ENCODE assay signal across 1 cellular context in the genomic region with DNA sequence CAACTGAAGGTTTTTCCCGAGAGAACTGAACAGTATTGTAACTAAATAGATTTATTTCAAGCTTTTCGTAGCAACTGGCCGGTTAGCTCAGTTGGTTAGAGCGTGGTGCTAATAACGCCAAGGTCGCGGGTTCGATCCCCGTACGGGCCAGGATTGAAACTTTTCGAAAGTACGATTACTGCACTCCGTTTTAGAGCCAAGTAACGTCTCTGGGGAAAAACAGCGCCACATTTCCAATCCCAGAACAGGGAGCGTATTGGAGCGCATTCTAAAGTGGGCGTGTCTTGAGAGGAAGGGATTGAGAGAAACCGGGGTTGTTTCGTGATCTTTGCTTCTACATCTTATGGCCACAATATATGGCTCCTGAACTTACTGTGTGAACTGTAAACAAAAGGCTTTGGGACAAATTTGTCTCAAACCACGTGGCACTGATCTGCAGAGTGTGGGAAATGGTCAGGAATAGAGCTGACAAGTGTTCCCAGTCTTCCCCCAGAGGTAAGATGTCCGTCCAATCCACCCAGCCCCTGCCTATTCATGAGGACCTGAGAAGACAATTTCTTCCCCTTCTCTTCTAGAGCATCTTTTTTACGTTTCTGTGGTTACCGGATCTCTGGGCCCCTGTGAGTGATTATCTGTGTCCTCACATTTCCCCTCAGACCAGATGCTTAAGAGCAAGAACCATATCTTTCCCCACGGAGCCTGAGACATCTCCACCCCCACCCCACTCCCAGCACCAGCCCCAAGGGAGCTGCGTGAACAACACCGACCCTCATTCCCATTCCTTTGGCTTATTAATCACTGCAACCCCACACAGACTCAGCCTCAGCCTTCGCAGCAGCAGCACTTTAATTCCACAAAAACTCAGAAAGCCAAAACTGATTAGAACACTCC.
TF ChIP-seq lines count a peak whose summit lies in the region.

No MANE protein-coding gene starts in this region.

TF ChIP-seq in HepG2, 621 proteins besides CTCF, POLR2A, EP300 and RAD21 (continued from another document and continues in another):
- TF ChIP-seq, protein P1, sequence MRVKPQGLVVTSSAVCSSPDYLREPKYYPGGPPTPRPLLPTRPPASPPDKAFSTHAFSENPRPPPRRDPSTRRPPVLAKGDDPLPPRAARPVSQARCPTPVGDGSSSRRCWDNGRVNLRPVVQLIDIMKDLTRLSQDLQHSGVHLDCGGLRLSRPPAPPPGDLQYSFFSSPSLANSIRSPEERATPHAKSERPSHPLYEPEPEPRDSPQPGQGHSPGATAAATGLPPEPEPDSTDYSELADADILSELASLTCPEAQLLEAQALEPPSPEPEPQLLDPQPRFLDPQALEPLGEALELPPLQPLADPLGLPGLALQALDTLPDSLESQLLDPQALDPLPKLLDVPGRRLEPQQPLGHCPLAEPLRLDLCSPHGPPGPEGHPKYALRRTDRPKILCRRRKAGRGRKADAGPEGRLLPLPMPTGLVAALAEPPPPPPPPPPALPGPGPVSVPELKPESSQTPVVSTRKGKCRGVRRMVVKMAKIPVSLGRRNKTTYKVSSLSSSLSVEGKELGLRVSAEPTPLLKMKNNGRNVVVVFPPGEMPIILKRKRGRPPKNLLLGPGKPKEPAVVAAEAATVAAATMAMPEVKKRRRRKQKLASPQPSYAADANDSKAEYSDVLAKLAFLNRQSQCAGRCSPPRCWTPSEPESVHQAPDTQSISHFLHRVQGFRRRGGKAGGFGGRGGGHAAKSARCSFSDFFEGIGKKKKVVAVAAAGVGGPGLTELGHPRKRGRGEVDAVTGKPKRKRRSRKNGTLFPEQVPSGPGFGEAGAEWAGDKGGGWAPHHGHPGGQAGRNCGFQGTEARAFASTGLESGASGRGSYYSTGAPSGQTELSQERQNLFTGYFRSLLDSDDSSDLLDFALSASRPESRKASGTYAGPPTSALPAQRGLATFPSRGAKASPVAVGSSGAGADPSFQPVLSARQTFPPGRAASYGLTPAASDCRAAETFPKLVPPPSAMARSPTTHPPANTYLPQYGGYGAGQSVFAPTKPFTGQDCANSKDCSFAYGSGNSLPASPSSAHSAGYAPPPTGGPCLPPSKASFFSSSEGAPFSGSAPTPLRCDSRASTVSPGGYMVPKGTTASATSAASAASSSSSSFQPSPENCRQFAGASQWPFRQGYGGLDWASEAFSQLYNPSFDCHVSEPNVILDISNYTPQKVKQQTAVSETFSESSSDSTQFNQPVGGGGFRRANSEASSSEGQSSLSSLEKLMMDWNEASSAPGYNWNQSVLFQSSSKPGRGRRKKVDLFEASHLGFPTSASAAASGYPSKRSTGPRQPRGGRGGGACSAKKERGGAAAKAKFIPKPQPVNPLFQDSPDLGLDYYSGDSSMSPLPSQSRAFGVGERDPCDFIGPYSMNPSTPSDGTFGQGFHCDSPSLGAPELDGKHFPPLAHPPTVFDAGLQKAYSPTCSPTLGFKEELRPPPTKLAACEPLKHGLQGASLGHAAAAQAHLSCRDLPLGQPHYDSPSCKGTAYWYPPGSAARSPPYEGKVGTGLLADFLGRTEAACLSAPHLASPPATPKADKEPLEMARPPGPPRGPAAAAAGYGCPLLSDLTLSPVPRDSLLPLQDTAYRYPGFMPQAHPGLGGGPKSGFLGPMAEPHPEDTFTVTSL (CRISPR knock-in tag; IDR thresholded peaks at IDR 0.05; ENCODE audit: borderline replicate concordance): no peak
- TF ChIP-seq KDM3A (CRISPR knock-in tag; IDR thresholded peaks at IDR 0.05; ENCODE audit: low read depth) (0 out of 2 replicates have a peak, but pooled peaks have one; percentile 46), CREB1 (IDR thresholded peaks at IDR 0.05) (no peak), CREB1 (CRISPR knock-in tag; IDR thresholded peaks at IDR 0.05) (peak; percentile 72), ZFP36 (IDR thresholded peaks at IDR 0.05; ENCODE audit: borderline replicate concordance, low read depth, low read length, partially characterized antibody) (no peak), PHB2 (IDR thresholded peaks at IDR 0.05; ENCODE audit: partially characterized antibody) (no peak), PAWR (CRISPR knock-in tag; IDR thresholded peaks at IDR 0.05; ENCODE audit: borderline replicate concordance) (no peak), ZNF678 (CRISPR knock-in tag; IDR thresholded peaks at IDR 0.05) (0 out of 2 replicates have a peak, but pooled peaks have one; percentile 33), FOXK1 (CRISPR knock-in tag; IDR thresholded peaks at IDR 0.05; ENCODE audit: borderline replicate concordance, low read depth) (peak; percentile 53; the same call in 1 of the 2 replicates), SMAD3 (CRISPR knock-in tag; IDR thresholded peaks at IDR 0.05) (peak; percentile 50; the same call in 1 of the 2 replicates), CBFB (CRISPR knock-in tag; IDR thresholded peaks at IDR 0.05) (peak; percentile 62; the same call in 1 of the 2 replicates), EED (CRISPR knock-in tag; IDR thresholded peaks at IDR 0.05) (no peak), ZNF333 (CRISPR knock-in tag; IDR thresholded peaks at IDR 0.05; ENCODE audit: borderline replicate concordance) (no peak), NKX3-1 (CRISPR knock-in tag; IDR thresholded peaks at IDR 0.05) (peak; percentile 73; the same call in 1 of the 2 replicates), ZBTB38 (CRISPR knock-in tag; IDR thresholded peaks at IDR 0.05) (no peak), GATAD2A (CRISPR knock-in tag; IDR thresholded peaks at IDR 0.05) (peak; percentile 76)
- TF ChIP-seq, protein P2, sequence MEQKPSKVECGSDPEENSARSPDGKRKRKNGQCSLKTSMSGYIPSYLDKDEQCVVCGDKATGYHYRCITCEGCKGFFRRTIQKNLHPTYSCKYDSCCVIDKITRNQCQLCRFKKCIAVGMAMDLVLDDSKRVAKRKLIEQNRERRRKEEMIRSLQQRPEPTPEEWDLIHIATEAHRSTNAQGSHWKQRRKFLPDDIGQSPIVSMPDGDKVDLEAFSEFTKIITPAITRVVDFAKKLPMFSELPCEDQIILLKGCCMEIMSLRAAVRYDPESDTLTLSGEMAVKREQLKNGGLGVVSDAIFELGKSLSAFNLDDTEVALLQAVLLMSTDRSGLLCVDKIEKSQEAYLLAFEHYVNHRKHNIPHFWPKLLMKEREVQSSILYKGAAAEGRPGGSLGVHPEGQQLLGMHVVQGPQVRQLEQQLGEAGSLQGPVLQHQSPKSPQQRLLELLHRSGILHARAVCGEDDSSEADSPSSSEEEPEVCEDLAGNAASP (CRISPR knock-in tag; IDR thresholded peaks at IDR 0.05; ENCODE audit: borderline replicate concordance): 0 out of 2 replicates have a peak, but pooled peaks have one; percentile 55
- TF ChIP-seq, protein P3, sequence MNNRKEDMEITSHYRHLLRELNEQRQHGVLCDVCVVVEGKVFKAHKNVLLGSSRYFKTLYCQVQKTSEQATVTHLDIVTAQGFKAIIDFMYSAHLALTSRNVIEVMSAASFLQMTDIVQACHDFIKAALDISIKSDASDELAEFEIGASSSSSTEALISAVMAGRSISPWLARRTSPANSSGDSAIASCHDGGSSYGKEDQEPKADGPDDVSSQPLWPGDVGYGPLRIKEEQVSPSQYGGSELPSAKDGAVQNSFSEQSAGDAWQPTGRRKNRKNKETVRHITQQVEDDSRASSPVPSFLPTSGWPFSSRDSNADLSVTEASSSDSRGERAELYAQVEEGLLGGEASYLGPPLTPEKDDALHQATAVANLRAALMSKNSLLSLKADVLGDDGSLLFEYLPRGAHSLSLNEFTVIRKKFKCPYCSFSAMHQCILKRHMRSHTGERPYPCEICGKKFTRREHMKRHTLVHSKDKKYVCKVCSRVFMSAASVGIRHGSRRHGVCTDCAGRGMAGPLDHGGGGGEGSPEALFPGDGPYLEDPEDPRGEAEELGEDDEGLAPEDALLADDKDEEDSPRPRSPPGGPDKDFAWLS (CRISPR knock-in tag; IDR thresholded peaks at IDR 0.05; ENCODE audit: borderline replicate concordance): no peak
- TF ChIP-seq, protein P4, sequence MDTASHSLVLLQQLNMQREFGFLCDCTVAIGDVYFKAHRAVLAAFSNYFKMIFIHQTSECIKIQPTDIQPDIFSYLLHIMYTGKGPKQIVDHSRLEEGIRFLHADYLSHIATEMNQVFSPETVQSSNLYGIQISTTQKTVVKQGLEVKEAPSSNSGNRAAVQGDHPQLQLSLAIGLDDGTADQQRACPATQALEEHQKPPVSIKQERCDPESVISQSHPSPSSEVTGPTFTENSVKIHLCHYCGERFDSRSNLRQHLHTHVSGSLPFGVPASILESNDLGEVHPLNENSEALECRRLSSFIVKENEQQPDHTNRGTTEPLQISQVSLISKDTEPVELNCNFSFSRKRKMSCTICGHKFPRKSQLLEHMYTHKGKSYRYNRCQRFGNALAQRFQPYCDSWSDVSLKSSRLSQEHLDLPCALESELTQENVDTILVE (CRISPR knock-in tag; IDR thresholded peaks at IDR 0.05): peak; percentile 89; the same call in 1 of the 2 replicates
- TF ChIP-seq, protein P5, sequence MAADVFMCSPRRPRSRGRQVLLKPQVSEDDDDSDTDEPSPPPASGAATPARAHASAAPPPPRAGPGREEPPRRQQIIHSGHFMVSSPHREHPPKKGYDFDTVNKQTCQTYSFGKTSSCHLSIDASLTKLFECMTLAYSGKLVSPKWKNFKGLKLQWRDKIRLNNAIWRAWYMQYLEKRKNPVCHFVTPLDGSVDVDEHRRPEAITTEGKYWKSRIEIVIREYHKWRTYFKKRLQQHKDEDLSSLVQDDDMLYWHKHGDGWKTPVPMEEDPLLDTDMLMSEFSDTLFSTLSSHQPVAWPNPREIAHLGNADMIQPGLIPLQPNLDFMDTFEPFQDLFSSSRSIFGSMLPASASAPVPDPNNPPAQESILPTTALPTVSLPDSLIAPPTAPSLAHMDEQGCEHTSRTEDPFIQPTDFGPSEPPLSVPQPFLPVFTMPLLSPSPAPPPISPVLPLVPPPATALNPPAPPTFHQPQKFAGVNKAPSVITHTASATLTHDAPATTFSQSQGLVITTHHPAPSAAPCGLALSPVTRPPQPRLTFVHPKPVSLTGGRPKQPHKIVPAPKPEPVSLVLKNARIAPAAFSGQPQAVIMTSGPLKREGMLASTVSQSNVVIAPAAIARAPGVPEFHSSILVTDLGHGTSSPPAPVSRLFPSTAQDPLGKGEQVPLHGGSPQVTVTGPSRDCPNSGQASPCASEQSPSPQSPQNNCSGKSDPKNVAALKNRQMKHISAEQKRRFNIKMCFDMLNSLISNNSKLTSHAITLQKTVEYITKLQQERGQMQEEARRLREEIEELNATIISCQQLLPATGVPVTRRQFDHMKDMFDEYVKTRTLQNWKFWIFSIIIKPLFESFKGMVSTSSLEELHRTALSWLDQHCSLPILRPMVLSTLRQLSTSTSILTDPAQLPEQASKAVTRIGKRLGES (CRISPR knock-in tag; IDR thresholded peaks at IDR 0.05; ENCODE audit: borderline replicate concordance): no peak
- TF ChIP-seq, protein P6, sequence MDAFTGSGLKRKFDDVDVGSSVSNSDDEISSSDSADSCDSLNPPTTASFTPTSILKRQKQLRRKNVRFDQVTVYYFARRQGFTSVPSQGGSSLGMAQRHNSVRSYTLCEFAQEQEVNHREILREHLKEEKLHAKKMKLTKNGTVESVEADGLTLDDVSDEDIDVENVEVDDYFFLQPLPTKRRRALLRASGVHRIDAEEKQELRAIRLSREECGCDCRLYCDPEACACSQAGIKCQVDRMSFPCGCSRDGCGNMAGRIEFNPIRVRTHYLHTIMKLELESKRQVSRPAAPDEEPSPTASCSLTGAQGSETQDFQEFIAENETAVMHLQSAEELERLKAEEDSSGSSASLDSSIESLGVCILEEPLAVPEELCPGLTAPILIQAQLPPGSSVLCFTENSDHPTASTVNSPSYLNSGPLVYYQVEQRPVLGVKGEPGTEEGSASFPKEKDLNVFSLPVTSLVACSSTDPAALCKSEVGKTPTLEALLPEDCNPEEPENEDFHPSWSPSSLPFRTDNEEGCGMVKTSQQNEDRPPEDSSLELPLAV (CRISPR knock-in tag; conservative IDR thresholded peaks at IDR 0.05; ENCODE audit: low read depth): no peak; the same call in 1 of the 2 replicates
- TF ChIP-seq, protein P7, sequence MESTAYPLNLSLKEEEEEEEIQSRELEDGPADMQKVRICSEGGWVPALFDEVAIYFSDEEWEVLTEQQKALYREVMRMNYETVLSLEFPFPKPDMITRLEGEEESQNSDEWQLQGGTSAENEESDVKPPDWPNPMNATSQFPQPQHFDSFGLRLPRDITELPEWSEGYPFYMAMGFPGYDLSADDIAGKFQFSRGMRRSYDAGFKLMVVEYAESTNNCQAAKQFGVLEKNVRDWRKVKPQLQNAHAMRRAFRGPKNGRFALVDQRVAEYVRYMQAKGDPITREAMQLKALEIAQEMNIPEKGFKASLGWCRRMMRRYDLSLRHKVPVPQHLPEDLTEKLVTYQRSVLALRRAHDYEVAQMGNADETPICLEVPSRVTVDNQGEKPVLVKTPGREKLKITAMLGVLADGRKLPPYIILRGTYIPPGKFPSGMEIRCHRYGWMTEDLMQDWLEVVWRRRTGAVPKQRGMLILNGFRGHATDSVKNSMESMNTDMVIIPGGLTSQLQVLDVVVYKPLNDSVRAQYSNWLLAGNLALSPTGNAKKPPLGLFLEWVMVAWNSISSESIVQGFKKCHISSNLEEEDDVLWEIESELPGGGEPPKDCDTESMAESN (CRISPR knock-in tag; conservative IDR thresholded peaks at IDR 0.05): no peak
- TF ChIP-seq, protein P8, sequence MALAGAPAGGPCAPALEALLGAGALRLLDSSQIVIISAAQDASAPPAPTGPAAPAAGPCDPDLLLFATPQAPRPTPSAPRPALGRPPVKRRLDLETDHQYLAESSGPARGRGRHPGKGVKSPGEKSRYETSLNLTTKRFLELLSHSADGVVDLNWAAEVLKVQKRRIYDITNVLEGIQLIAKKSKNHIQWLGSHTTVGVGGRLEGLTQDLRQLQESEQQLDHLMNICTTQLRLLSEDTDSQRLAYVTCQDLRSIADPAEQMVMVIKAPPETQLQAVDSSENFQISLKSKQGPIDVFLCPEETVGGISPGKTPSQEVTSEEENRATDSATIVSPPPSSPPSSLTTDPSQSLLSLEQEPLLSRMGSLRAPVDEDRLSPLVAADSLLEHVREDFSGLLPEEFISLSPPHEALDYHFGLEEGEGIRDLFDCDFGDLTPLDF (CRISPR knock-in tag; IDR thresholded peaks at IDR 0.05): peak; percentile 76; the same call in 1 of the 2 replicates
- TF ChIP-seq, protein P9, sequence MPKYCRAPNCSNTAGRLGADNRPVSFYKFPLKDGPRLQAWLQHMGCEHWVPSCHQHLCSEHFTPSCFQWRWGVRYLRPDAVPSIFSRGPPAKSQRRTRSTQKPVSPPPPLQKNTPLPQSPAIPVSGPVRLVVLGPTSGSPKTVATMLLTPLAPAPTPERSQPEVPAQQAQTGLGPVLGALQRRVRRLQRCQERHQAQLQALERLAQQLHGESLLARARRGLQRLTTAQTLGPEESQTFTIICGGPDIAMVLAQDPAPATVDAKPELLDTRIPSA (CRISPR knock-in tag; IDR thresholded peaks at IDR 0.05; ENCODE audit: borderline replicate concordance): no peak
- TF ChIP-seq, protein P10, sequence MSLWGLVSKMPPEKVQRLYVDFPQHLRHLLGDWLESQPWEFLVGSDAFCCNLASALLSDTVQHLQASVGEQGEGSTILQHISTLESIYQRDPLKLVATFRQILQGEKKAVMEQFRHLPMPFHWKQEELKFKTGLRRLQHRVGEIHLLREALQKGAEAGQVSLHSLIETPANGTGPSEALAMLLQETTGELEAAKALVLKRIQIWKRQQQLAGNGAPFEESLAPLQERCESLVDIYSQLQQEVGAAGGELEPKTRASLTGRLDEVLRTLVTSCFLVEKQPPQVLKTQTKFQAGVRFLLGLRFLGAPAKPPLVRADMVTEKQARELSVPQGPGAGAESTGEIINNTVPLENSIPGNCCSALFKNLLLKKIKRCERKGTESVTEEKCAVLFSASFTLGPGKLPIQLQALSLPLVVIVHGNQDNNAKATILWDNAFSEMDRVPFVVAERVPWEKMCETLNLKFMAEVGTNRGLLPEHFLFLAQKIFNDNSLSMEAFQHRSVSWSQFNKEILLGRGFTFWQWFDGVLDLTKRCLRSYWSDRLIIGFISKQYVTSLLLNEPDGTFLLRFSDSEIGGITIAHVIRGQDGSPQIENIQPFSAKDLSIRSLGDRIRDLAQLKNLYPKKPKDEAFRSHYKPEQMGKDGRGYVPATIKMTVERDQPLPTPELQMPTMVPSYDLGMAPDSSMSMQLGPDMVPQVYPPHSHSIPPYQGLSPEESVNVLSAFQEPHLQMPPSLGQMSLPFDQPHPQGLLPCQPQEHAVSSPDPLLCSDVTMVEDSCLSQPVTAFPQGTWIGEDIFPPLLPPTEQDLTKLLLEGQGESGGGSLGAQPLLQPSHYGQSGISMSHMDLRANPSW (CRISPR knock-in tag; IDR thresholded peaks at IDR 0.05; ENCODE audit: borderline replicate concordance): no peak
